ENCODE assay signal across 9 cellular contexts in the genomic region with DNA sequence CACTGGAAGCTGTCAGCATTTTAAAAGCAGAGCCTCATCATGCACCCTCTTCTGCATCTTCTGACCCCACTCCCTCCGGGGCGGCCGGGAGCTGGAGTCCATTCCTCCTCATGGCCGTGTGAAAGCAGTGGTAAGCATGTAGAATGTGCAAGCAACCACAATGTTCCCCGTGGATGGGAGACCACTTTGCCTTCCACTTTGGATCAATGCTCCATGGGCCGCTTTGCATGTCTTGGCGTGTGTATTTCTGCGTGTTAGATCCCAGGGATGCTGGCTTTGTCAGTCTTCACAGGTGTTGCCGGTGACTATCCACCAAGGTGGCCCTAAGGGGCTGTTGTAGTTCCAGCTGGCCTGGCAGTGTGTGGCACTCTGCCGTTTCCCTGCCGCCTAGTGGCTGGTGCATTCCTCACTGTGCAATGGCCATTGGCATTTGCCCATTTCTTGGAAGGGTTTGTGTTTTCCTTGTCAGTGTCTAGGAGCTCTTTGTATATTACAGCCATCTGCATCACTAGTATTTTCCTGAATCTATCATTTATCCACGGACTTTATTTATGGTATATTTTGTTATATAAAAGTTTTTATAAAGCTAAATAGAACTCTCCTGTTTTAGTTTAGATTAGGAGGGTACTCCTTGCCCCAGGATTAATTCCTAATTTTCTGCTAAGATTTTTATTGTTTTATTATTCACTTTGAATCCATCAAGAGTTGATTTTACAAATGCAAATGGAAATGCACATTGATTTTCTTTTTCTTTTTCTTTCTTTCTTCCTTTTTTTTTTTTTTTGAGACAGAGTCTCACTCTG. TPM values are rescaled to one million over a fixed set of nuclear protein-coding genes. Genes with fewer than 3 reads are reported as not detected.
DNase-seq lines count a peak whose midpoint lies in the region; ATAC-seq, FAIRE-seq and TF ChIP-seq lines count a peak whose summit lies in the region.
"Had no signal": no experiment of that assay in that cellular context is flagged by ENCODE, and none has a peak within 500 bp of the region (broad histone marks: within the 10 kb centered on the region; RNA-seq: fewer than 3 reads in every experiment).

No MANE protein-coding gene starts in this region.

- peak; percentile 89 for TF ChIP-seq CTCF in 22Rv1 (IDR thresholded peaks at IDR 0.05)
- TF ChIP-seq CTCF in adrenal gland (IDR thresholded peaks at IDR 0.05) = peak; percentile 33 to 67 (median 62)
- TF ChIP-seq CTCF in kidney (IDR thresholded peaks at IDR 0.05; ENCODE audit: borderline replicate concordance, extremely low read depth, insufficient read depth) = peak; percentile 53
- TF ChIP-seq CTCF in type B pancreatic cell (conservative IDR thresholded peaks at IDR 0.05) = peak; percentile 49

- H3K4me1 ChIP-seq in adrenal gland (replicated peaks in 1 of 2) = peaks cover 13 to 15% of the 10 kb centered on the region in 2 donors
- H3K4me1 ChIP-seq in kidney (ENCODE audit: control insufficient read depth in 1 of 2, insufficient read depth in 1 of 2, low read depth in 1 of 2, low read length in 2 of 2) = peaks cover 7 to 15% of the 10 kb centered on the region in 2 donors

- intact Hi-C loops in adrenal gland (cut with DNase I) = loop anchor here in 1 of 2 donors (10.0 kb wide), 1 partner anchor 79 kb away; no protein-coding TSS in a partner anchor
- intact Hi-C loops in kidney (cut with DNase I) = no loop called here

- POLR2A ChIA-PET in activated CD8-positive, alpha-beta T cell treated with anti-CD3 and anti-CD28 coated beads, Interleukin-2, amount 10 ng/mL, durations not matched to agents 7 days and 5 days (lab: Charles Lee) = no interaction called here

- TF ChIP-seq POLR2A in adrenal gland (IDR thresholded peaks at IDR 0.05) = no peak

- DNase-seq in HPDE6-E6E7 (ENCODE audit: extremely low spot score) = peak; percentile 53
- DNase-seq in adrenal gland = peak; percentile 48 to 75 (median 71)
- no peak for DNase-seq in kidney
- DNase-seq in type B pancreatic cell (ENCODE audit: extremely low spot score, unreplicated experiment) = no peak
- DNase-seq in activated CD4-positive, alpha-beta T cell treated with anti-CD3 and anti-CD28 coated beads, Interleukin-2, amount 50 U/mL, for 48 hours = no peak
- DNase-seq in activated CD8-positive, alpha-beta T cell treated with anti-CD3 and anti-CD28 coated beads, Interleukin-2, amount 10 ng/mL, durations not matched to agents 7 days and 5 days = no peak
- no peak for DNase-seq in COR-L47 (lab: John Stamatoyannopoulos, UW)

- H3K4me3 Mint-ChIP-seq in type B pancreatic cell = no peak overlapping the region
- no peak overlapping the region for H3K4me3 Mint-ChIP-seq in activated CD8-positive, alpha-beta T cell treated with anti-CD3 and anti-CD28 coated beads, Interleukin-2, amount 10 ng/mL, durations not matched to agents 7 days and 5 days

- no peak for ATAC-seq in activated CD8-positive, alpha-beta T cell treated with anti-CD3 and anti-CD28 coated beads, Interleukin-2, amount 10 ng/mL, durations not matched to agents 7 days and 5 days

- peaks cover 3% of the 10 kb centered on the region for H3K4me1 Mint-ChIP-seq in type B pancreatic cell (ENCODE audit: unreplicated experiment)
- H3K4me1 Mint-ChIP-seq in activated CD8-positive, alpha-beta T cell treated with anti-CD3 and anti-CD28 coated beads, Interleukin-2, amount 10 ng/mL, durations not matched to agents 7 days and 5 days (ENCODE audit: low read depth) = no peaks in the 10 kb centered on the region

- no peak for FAIRE-seq in kidney (lab: Jason Lieb, UNC)

- no peaks in the 10 kb centered on the region for H3K36me3 Mint-ChIP-seq in type B pancreatic cell
- H3K36me3 Mint-ChIP-seq in activated CD8-positive, alpha-beta T cell treated with anti-CD3 and anti-CD28 coated beads, Interleukin-2, amount 10 ng/mL, durations not matched to agents 7 days and 5 days (ENCODE audit: low read depth) = no peaks in the 10 kb centered on the region

- no peak overlapping the region for H3K9ac ChIP-seq in kidney (ENCODE audit: low read length in 2 of 2)

- H3K27ac ChIP-seq in 22Rv1 (peak overlapping the region; percentile 34), adrenal gland (peak overlapping the region in 3 of 5 donors; percentile 33 to 94 (median 85)), kidney (ENCODE audit: low read depth in 2 of 2, low read length in 2 of 2) (peak overlapping the region; percentile 41 to 51)

- WGBS in adrenal gland, 4 donors = 70 to 79% (median 77%) methylated on average over 11 to 12 of the region's 12 CpGs

- CTCF ChIA-PET in activated CD8-positive, alpha-beta T cell treated with anti-CD3 and anti-CD28 coated beads, Interleukin-2, amount 10 ng/mL, durations not matched to agents 7 days and 5 days (lab: Charles Lee) = interaction anchor here (1.1 to 1.6 kb wide), 3 partner anchors 9 to 13 kb away, joined by 4 to 6 read pairs (median 6); no protein-coding TSS in a partner anchor

- H3K27me3 ChIP-seq in adrenal gland = no peaks in the 10 kb centered on the region

- H3K27ac Mint-ChIP-seq in type B pancreatic cell = no peak overlapping the region
- no peak overlapping the region for H3K27ac Mint-ChIP-seq in activated CD8-positive, alpha-beta T cell treated with anti-CD3 and anti-CD28 coated beads, Interleukin-2, amount 10 ng/mL, durations not matched to agents 7 days and 5 days

- H3K9me3 ChIP-seq in adrenal gland (replicated peaks in 1 of 3) (no peaks in the 10 kb centered on the region), kidney (ENCODE audit: control insufficient read depth in 1 of 2, low read length in 2 of 2) (no peaks in the 10 kb centered on the region)

- H3K36me3 ChIP-seq in adrenal gland (replicated peaks in 1 of 2) (no peaks in the 10 kb centered on the region), kidney (ENCODE audit: control insufficient read depth in 1 of 2, insufficient read depth in 2 of 2, low read length in 2 of 2) (no peaks in the 10 kb centered on the region)

- no peaks in the 10 kb centered on the region for H3K9me3 Mint-ChIP-seq in type B pancreatic cell
- no peaks in the 10 kb centered on the region for H3K9me3 Mint-ChIP-seq in activated CD8-positive, alpha-beta T cell treated with anti-CD3 and anti-CD28 coated beads, Interleukin-2, amount 10 ng/mL, durations not matched to agents 7 days and 5 days (ENCODE audit: insufficient read depth)

- H3K4me3 ChIP-seq in adrenal gland (no peak overlapping the region), kidney (ENCODE audit: low read length in 2 of 2) (no peak overlapping the region)

- peaks cover 8% of the 10 kb centered on the region for H3K27me3 Mint-ChIP-seq in type B pancreatic cell
- peaks cover 10% of the 10 kb centered on the region for H3K27me3 Mint-ChIP-seq in activated CD8-positive, alpha-beta T cell treated with anti-CD3 and anti-CD28 coated beads, Interleukin-2, amount 10 ng/mL, durations not matched to agents 7 days and 5 days (ENCODE audit: low read depth)

RNA-seq across cellular contexts. Expression of a gene that starts 5.8 kb away (rescaled TPM):
- total RNA-seq in adrenal gland (1 to 10 TPM in 6 of 8 donors, under 1 TPM in 1, not detected in 1; 0.21 to 4.0 (median 2.1) TPM), kidney (1.4 TPM), type B pancreatic cell (ENCODE audit: low replicate concordance) (0.24 and 0.77 TPM in 2 replicates)
- polyA plus RNA-seq in adrenal gland (under 1 TPM; 0.09 to 0.98 (median 0.56) TPM), kidney (ENCODE audit: insufficient read depth, low read depth, low replicate concordance) (0.75 TPM)
- total RNA-seq in activated CD8-positive, alpha-beta T cell treated with anti-CD3 and anti-CD28 coated beads, Interleukin-2, amount 10 ng/mL, durations not matched to agents 7 days and 5 days = not detected

RNA-seq across cellular contexts. Expression of a gene that starts 37.5 kb away (rescaled TPM):
- total RNA-seq in adrenal gland (1 to 10 TPM in 1 of 8 donors, under 1 TPM in 2, not detected in 5; 0.28 to 1.3 (median 0.36) TPM), kidney (46.3 TPM), type B pancreatic cell (ENCODE audit: low replicate concordance) (not detected in 2 replicates)
- polyA plus RNA-seq in adrenal gland (under 1 TPM in 1 of 3 donors, not detected in 2; 0.10 TPM), kidney (ENCODE audit: insufficient read depth, low read depth, low replicate concordance) (61.5 TPM)
- not detected for total RNA-seq in activated CD8-positive, alpha-beta T cell treated with anti-CD3 and anti-CD28 coated beads, Interleukin-2, amount 10 ng/mL, durations not matched to agents 7 days and 5 days
- total RNA-seq: pulmonary artery endothelial cell had no signal

Comparison
In these comparisons a context has a peak if more than half of its experiments do, and no peak if none do; other contexts are left out.
1. H3K27ac ChIP-seq: peak in every context shown above with its lines; median percentile 85 in adrenal gland; 46 in kidney; 34 in 22Rv1.
2. DNase-seq: peak in HPDE6-E6E7 (single experiment) and adrenal gland (7 of 7); none in kidney (single experiment), type B pancreatic cell (single experiment), activated CD4-positive, alpha-beta T cell treated with anti-CD3 and anti-CD28 coated beads, Interleukin-2, amount 50 U/mL, for 48 hours (0 of 2), activated CD8-positive, alpha-beta T cell treated with anti-CD3 and anti-CD28 coated beads, Interleukin-2, amount 10 ng/mL, durations not matched to agents 7 days and 5 days (single experiment) and COR-L47 (single experiment).
3. RNA of a gene that starts 37.5 kb away (total RNA-seq): 46.3 TPM in kidney (single experiment); 0.28 to 1.3 TPM in adrenal gland, not detected in type B pancreatic cell and not detected in activated CD8-positive, alpha-beta T cell treated with anti-CD3 and anti-CD28 coated beads, Interleukin-2, amount 10 ng/mL, durations not matched to agents 7 days and 5 days; every median in the first group is over 10 times any median in the second.
4. Peak in every context shown above with its lines, with median percentiles within 50 percentile points of each other: CTCF ChIP-seq.